ENCODE assay signal across 1 cellular context in the genomic region with DNA sequence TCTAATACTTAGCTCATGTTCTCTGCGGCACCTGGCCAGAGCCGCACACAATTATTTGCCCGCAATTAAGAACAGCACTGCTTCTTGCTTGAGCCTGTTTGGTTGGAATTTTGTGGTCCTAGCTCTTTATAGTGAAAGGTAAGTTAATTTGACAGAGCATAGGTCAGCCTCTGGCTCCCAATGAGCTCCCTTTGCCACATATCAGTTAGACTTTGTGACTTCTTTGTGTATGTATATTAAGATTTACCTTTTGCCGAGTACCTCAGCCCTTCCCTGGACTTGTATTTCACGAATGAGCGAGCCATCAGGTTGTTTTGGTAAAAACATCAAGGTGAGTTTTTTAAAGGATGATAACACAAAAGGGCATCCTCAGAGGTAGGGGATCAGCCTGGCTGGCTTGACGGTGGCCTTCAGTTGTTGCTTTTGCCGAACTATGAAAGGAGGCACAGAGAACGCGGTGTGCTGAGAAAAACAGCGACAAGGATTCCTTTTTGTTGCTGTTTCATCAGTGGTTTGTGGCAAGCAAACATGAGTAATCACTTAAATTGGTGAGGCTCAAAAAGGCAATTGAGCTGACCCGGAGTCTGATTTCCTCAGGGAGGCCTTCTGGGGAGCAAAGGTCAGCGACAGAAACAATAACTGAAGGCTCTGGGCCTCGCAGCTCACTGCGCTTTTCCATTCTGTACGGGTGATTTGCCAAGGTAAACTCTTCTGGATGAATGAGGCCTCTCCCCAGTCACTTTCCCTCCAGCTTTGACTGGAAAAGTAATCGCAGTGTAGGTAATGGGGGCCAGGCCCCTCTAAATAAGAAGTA.
A peak's percentile ranks its signal among the peaks of the same experiment; 100 is the strongest.
TF ChIP-seq lines count a peak whose summit lies in the region.

No MANE protein-coding gene starts in this region.

TF ChIP-seq in HepG2, 621 proteins besides CTCF, POLR2A, EP300 and RAD21 (continued from another document and continues in another):
- TF ChIP-seq GMEB1 (CRISPR knock-in tag; IDR thresholded peaks at IDR 0.05; ENCODE audit: borderline replicate concordance) (no peak; the same call in 1 of the 2 replicates), ZNF232 (CRISPR knock-in tag; IDR thresholded peaks at IDR 0.05; ENCODE audit: borderline replicate concordance) (no peak), TERF1 (CRISPR knock-in tag; IDR thresholded peaks at IDR 0.05) (no peak), ZNF367 (CRISPR knock-in tag; IDR thresholded peaks at IDR 0.05; ENCODE audit: borderline replicate concordance) (no peak), NFE2L1 (CRISPR knock-in tag; IDR thresholded peaks at IDR 0.05; ENCODE audit: borderline replicate concordance) (no peak), ZNF598 (CRISPR knock-in tag; IDR thresholded peaks at IDR 0.05; ENCODE audit: borderline replicate concordance) (no peak), SP1 (IDR thresholded peaks at IDR 0.05) (no peak), SP1 (CRISPR knock-in tag; IDR thresholded peaks at IDR 0.05) (no peak), HMGA1 (CRISPR knock-in tag; conservative IDR thresholded peaks at IDR 0.05) (no peak), ZNF775 (CRISPR knock-in tag; IDR thresholded peaks at IDR 0.05; ENCODE audit: borderline replicate concordance) (no peak), ZNF709 (CRISPR knock-in tag; IDR thresholded peaks at IDR 0.05) (no peak), REL (CRISPR knock-in tag; conservative IDR thresholded peaks at IDR 0.05) (no peak), ZNF790 (CRISPR knock-in tag; IDR thresholded peaks at IDR 0.05; ENCODE audit: borderline replicate concordance) (no peak), MED8 (CRISPR knock-in tag; IDR thresholded peaks at IDR 0.05; ENCODE audit: insufficient replicate concordance) (peak; percentile 37), ZNF557 (CRISPR knock-in tag; IDR thresholded peaks at IDR 0.05) (no peak), GFI1 (CRISPR knock-in tag; IDR thresholded peaks at IDR 0.05; ENCODE audit: borderline replicate concordance) (peak; percentile 95), ESRRA (CRISPR knock-in tag; IDR thresholded peaks at IDR 0.05; ENCODE audit: low read depth) (0 out of 2 replicates have a peak, but pooled peaks have one; percentile 37), ZNF740 (CRISPR knock-in tag; IDR thresholded peaks at IDR 0.05) (no peak), EEA1 (CRISPR knock-in tag; IDR thresholded peaks at IDR 0.05; ENCODE audit: borderline replicate concordance) (no peak), ZNF460 (CRISPR knock-in tag; IDR thresholded peaks at IDR 0.05; ENCODE audit: borderline replicate concordance) (no peak; the same call in 1 of the 2 replicates), IRF2 (CRISPR knock-in tag; IDR thresholded peaks at IDR 0.05) (peak; percentile 59; the same call in 1 of the 2 replicates), ZFY (CRISPR knock-in tag; IDR thresholded peaks at IDR 0.05) (peak; percentile 67), TAF15 (IDR thresholded peaks at IDR 0.05; ENCODE audit: low read depth, low read length, poor library complexity, severe bottlenecking) (no peak), NFE2L2 (IDR thresholded peaks at IDR 0.05; ENCODE audit: low read length) (no peak), MYC (CRISPR knock-in tag; IDR thresholded peaks at IDR 0.05; ENCODE audit: borderline replicate concordance) (peak; percentile 14; the same call in 1 of the 2 replicates), SNAI1 (CRISPR knock-in tag; IDR thresholded peaks at IDR 0.05; ENCODE audit: borderline replicate concordance) (no peak), NCOA2 (CRISPR knock-in tag; IDR thresholded peaks at IDR 0.05) (peak; percentile 94), CREB1 (IDR thresholded peaks at IDR 0.05) (no peak), CREB1 (CRISPR knock-in tag; IDR thresholded peaks at IDR 0.05) (no peak), FOXJ3 (CRISPR knock-in tag; IDR thresholded peaks at IDR 0.05; ENCODE audit: borderline replicate concordance) (peak; percentile 90), SRSF4 (IDR thresholded peaks at IDR 0.05; ENCODE audit: low read depth, low read length, poor library complexity, severe bottlenecking) (no peak), ZMYM3 (CRISPR knock-in tag; IDR thresholded peaks at IDR 0.05) (no peak; the same call in 1 of the 2 replicates), SCMH1 (CRISPR knock-in tag; IDR thresholded peaks at IDR 0.05; ENCODE audit: borderline replicate concordance) (no peak), ATF3 (CRISPR knock-in tag; IDR thresholded peaks at IDR 0.05) (no peak; the same call in 1 of the 2 replicates), NCOA1 (CRISPR knock-in tag; IDR thresholded peaks at IDR 0.05) (no peak), SMC3 (IDR thresholded peaks at IDR 0.05; ENCODE audit: low read length) (peak; percentile 51), ZNF264 (CRISPR knock-in tag; IDR thresholded peaks at IDR 0.05) (no peak), MEIS1 (CRISPR knock-in tag; IDR thresholded peaks at IDR 0.05; ENCODE audit: borderline replicate concordance) (peak; percentile 70), ISX (CRISPR knock-in tag; conservative IDR thresholded peaks at IDR 0.05) (no peak), ZNF335 (CRISPR knock-in tag; IDR thresholded peaks at IDR 0.05) (peak; percentile 76), THYN1 (CRISPR knock-in tag; IDR thresholded peaks at IDR 0.05; ENCODE audit: borderline replicate concordance, low read depth) (no peak), TBX2 (CRISPR knock-in tag; IDR thresholded peaks at IDR 0.05; ENCODE audit: borderline replicate concordance) (peak; percentile 93)
- TF ChIP-seq, protein P1, sequence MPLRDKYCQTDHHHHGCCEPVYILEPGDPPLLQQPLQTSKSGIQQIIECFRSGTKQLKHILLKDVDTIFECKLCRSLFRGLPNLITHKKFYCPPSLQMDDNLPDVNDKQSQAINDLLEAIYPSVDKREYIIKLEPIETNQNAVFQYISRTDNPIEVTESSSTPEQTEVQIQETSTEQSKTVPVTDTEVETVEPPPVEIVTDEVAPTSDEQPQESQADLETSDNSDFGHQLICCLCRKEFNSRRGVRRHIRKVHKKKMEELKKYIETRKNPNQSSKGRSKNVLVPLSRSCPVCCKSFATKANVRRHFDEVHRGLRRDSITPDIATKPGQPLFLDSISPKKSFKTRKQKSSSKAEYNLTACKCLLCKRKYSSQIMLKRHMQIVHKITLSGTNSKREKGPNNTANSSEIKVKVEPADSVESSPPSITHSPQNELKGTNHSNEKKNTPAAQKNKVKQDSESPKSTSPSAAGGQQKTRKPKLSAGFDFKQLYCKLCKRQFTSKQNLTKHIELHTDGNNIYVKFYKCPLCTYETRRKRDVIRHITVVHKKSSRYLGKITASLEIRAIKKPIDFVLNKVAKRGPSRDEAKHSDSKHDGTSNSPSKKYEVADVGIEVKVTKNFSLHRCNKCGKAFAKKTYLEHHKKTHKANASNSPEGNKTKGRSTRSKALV (CRISPR knock-in tag; IDR thresholded peaks at IDR 0.05) = no peak
- TF ChIP-seq, protein P2, sequence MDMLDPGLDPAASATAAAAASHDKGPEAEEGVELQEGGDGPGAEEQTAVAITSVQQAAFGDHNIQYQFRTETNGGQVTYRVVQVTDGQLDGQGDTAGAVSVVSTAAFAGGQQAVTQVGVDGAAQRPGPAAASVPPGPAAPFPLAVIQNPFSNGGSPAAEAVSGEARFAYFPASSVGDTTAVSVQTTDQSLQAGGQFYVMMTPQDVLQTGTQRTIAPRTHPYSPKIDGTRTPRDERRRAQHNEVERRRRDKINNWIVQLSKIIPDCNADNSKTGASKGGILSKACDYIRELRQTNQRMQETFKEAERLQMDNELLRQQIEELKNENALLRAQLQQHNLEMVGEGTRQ (IDR thresholded peaks at IDR 0.05; ENCODE audit: low read depth, low read length) = no peak
- TF ChIP-seq, protein P2 (CRISPR knock-in tag; IDR thresholded peaks at IDR 0.05; ENCODE audit: borderline replicate concordance) = no peak
- TF ChIP-seq, protein P3, sequence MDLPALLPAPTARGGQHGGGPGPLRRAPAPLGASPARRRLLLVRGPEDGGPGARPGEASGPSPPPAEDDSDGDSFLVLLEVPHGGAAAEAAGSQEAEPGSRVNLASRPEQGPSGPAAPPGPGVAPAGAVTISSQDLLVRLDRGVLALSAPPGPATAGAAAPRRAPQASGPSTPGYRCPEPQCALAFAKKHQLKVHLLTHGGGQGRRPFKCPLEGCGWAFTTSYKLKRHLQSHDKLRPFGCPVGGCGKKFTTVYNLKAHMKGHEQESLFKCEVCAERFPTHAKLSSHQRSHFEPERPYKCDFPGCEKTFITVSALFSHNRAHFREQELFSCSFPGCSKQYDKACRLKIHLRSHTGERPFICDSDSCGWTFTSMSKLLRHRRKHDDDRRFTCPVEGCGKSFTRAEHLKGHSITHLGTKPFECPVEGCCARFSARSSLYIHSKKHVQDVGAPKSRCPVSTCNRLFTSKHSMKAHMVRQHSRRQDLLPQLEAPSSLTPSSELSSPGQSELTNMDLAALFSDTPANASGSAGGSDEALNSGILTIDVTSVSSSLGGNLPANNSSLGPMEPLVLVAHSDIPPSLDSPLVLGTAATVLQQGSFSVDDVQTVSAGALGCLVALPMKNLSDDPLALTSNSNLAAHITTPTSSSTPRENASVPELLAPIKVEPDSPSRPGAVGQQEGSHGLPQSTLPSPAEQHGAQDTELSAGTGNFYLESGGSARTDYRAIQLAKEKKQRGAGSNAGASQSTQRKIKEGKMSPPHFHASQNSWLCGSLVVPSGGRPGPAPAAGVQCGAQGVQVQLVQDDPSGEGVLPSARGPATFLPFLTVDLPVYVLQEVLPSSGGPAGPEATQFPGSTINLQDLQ (CRISPR knock-in tag; IDR thresholded peaks at IDR 0.05) = no peak
- TF ChIP-seq, protein P4, sequence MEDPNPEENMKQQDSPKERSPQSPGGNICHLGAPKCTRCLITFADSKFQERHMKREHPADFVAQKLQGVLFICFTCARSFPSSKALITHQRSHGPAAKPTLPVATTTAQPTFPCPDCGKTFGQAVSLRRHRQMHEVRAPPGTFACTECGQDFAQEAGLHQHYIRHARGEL (CRISPR knock-in tag; IDR thresholded peaks at IDR 0.05) = no peak
- TF ChIP-seq, protein P5, sequence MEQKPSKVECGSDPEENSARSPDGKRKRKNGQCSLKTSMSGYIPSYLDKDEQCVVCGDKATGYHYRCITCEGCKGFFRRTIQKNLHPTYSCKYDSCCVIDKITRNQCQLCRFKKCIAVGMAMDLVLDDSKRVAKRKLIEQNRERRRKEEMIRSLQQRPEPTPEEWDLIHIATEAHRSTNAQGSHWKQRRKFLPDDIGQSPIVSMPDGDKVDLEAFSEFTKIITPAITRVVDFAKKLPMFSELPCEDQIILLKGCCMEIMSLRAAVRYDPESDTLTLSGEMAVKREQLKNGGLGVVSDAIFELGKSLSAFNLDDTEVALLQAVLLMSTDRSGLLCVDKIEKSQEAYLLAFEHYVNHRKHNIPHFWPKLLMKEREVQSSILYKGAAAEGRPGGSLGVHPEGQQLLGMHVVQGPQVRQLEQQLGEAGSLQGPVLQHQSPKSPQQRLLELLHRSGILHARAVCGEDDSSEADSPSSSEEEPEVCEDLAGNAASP (CRISPR knock-in tag; IDR thresholded peaks at IDR 0.05; ENCODE audit: borderline replicate concordance) = peak; percentile 11; the same call in 1 of the 2 replicates
- TF ChIP-seq, protein P6, sequence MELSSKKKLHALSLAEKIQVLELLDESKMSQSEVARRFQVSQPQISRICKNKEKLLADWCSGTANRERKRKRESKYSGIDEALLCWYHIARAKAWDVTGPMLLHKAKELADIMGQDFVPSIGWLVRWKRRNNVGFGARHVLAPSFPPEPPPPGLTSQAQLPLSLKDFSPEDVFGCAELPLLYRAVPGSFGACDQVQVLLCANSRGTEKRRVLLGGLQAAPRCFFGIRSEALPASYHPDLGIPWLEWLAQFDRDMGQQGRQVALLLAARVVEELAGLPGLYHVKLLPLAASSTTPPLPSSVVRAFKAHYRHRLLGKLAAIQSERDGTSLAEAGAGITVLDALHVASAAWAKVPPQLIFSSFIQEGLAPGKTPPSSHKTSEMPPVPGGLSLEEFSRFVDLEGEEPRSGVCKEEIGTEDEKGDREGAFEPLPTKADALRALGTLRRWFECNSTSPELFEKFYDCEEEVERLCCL (CRISPR knock-in tag; IDR thresholded peaks at IDR 0.05; ENCODE audit: borderline replicate concordance) = no peak
